ENCODE assay signal across 1 cellular context in genomic region chr4:105061136-105061696, GRCh38.
A peak's percentile ranks its signal among the peaks of the same experiment; 100 is the strongest.
TF ChIP-seq lines count a peak whose summit lies in the region.

No MANE protein-coding gene starts in this region.

TF ChIP-seq in K562, 482 proteins besides CTCF, POLR2A, EP300 and RAD21 (continued from another document and continues in another):
- TF ChIP-seq ETV6 (IDR thresholded peaks at IDR 0.05; ENCODE audit: borderline replicate concordance in 1 of 2, low read depth in 2 of 2, low read length in 1 of 2): no peak
- TF ChIP-seq ETV6 (CRISPR knock-in tag; IDR thresholded peaks at IDR 0.05; ENCODE audit: borderline replicate concordance): no peak
- TF ChIP-seq MIER1 (IDR thresholded peaks at IDR 0.05; ENCODE audit: low read depth): no peak
- no peak for TF ChIP-seq ZNF57 (CRISPR knock-in tag; IDR thresholded peaks at IDR 0.05)
- TF ChIP-seq ZNF764 (CRISPR knock-in tag; IDR thresholded peaks at IDR 0.05; ENCODE audit: low read depth): no peak
- no peak for TF ChIP-seq POU5F1 (IDR thresholded peaks at IDR 0.05; ENCODE audit: borderline replicate concordance, low read depth, low read length, partially characterized antibody)
- no peak for TF ChIP-seq CREB1 (IDR thresholded peaks at IDR 0.05)
- no peak for TF ChIP-seq CREB1 (CRISPR knock-in tag; IDR thresholded peaks at IDR 0.05)
- no peak for TF ChIP-seq CREB5 (CRISPR knock-in tag; IDR thresholded peaks at IDR 0.05)
- no peak for TF ChIP-seq MNT (conservative IDR thresholded peaks at IDR 0.05)
- TF ChIP-seq ZNF431 (CRISPR knock-in tag; IDR thresholded peaks at IDR 0.05): no peak
- TF ChIP-seq EZH2 (IDR thresholded peaks at IDR 0.05; ENCODE audit: borderline replicate concordance, low read depth, low read length): no peak
- TF ChIP-seq KLF10 (CRISPR knock-in tag; IDR thresholded peaks at IDR 0.05): no peak
- TF ChIP-seq COPS2 (conservative IDR thresholded peaks at IDR 0.05): no peak
- no peak for TF ChIP-seq MCM2 (IDR thresholded peaks at IDR 0.05; ENCODE audit: low read depth)
- TF ChIP-seq RBM17 (IDR thresholded peaks at IDR 0.05; ENCODE audit: borderline replicate concordance, low read depth, low read length): no peak
- peak; percentile 69 for TF ChIP-seq BACH1 (tag; IDR thresholded peaks at IDR 0.05)
- no peak for TF ChIP-seq BCOR (IDR thresholded peaks at IDR 0.05)
- TF ChIP-seq MEIS2 (IDR thresholded peaks at IDR 0.05; ENCODE audit: partially characterized antibody): peak; percentile 53
- 0 out of 2 replicates have a peak, but pooled peaks have one; percentile 25 for TF ChIP-seq HEY1 (CRISPR knock-in tag; IDR thresholded peaks at IDR 0.05; ENCODE audit: borderline replicate concordance)
- no peak for TF ChIP-seq KAT7 (CRISPR knock-in tag; IDR thresholded peaks at IDR 0.05; ENCODE audit: borderline replicate concordance)
- TF ChIP-seq HNRNPLL (IDR thresholded peaks at IDR 0.05; ENCODE audit: low read depth, low read length, poor library complexity, severe bottlenecking): no peak
- TF ChIP-seq ASH1L (IDR thresholded peaks at IDR 0.05; ENCODE audit: borderline replicate concordance, low read depth, partially characterized antibody): no peak
- no peak for TF ChIP-seq KAT2B (IDR thresholded peaks at IDR 0.05; ENCODE audit: low read depth, low read length)
- TF ChIP-seq REST (CRISPR knock-in tag; IDR thresholded peaks at IDR 0.05; ENCODE audit: low read depth): no peak
- TF ChIP-seq ILF3 (IDR thresholded peaks at IDR 0.05; ENCODE audit: borderline replicate concordance): no peak
- TF ChIP-seq MBD1 (CRISPR knock-in tag; IDR thresholded peaks at IDR 0.05): no peak
- TF ChIP-seq NCOA1 (IDR thresholded peaks at IDR 0.05; ENCODE audit: low read depth): no peak
- no peak for TF ChIP-seq NR4A1 (CRISPR knock-in tag; IDR thresholded peaks at IDR 0.05)
- TF ChIP-seq NR4A1 (tag; IDR thresholded peaks at IDR 0.05): no peak
- no peak for TF ChIP-seq POLR3G (IDR thresholded peaks at IDR 0.05; ENCODE audit: extremely low read depth, insufficient read length, insufficient replicate concordance)
- no peak for TF ChIP-seq ETV5 (CRISPR knock-in tag; IDR thresholded peaks at IDR 0.05; ENCODE audit: low read depth)
- no peak for TF ChIP-seq FOXK1 (CRISPR knock-in tag; IDR thresholded peaks at IDR 0.05; ENCODE audit: borderline replicate concordance)
- TF ChIP-seq ZNF668 (CRISPR knock-in tag; IDR thresholded peaks at IDR 0.05): no peak
- TF ChIP-seq SPI1 (IDR thresholded peaks at IDR 0.05; ENCODE audit: borderline replicate concordance, low read depth, low read length): peak; percentile 96
- TF ChIP-seq ZNF512 (tag; IDR thresholded peaks at IDR 0.05): no peak
- TF ChIP-seq IRF1 (CRISPR knock-in tag; IDR thresholded peaks at IDR 0.05; ENCODE audit: borderline replicate concordance): no peak
- TF ChIP-seq ARID1B (IDR thresholded peaks at IDR 0.05): peak; percentile 42
- TF ChIP-seq SNRNP70 (optimal IDR thresholded peaks at IDR 0.05; ENCODE audit: low read depth, low read length): no peak
- no peak for TF ChIP-seq GATA2 (CRISPR knock-in tag; IDR thresholded peaks at IDR 0.05)
- no peak for TF ChIP-seq SAFB (IDR thresholded peaks at IDR 0.05; ENCODE audit: borderline replicate concordance, low read depth, low read length)
- no peak for TF ChIP-seq DDX20 (tag; IDR thresholded peaks at IDR 0.05; ENCODE audit: low read depth)
- TF ChIP-seq NUFIP1 (IDR thresholded peaks at IDR 0.05; ENCODE audit: partially characterized antibody): no peak
- 0 out of 2 replicates have a peak, but pooled peaks have one; percentile 7 for TF ChIP-seq TAL1 (IDR thresholded peaks at IDR 0.05)
- no peak for TF ChIP-seq ZNF584 (CRISPR knock-in tag; IDR thresholded peaks at IDR 0.05; ENCODE audit: low read depth)
- TF ChIP-seq USF1 (CRISPR knock-in tag; IDR thresholded peaks at IDR 0.05): no peak
- TF ChIP-seq JUND (IDR thresholded peaks at IDR 0.05; ENCODE audit: borderline replicate concordance, low read depth, low read length): no peak
- peak; percentile 68; the same call in 1 of the 3 replicates for TF ChIP-seq JUND (tag; IDR thresholded peaks at IDR 0.05; ENCODE audit: borderline replicate concordance, low read depth, low read length)
- peak; percentile 66 for TF ChIP-seq SOX6 (IDR thresholded peaks at IDR 0.05)
- TF ChIP-seq MAFK (IDR thresholded peaks at IDR 0.05; ENCODE audit: low read length): no peak
- no peak for TF ChIP-seq PRDM10 (IDR thresholded peaks at IDR 0.05; ENCODE audit: partially characterized antibody)
- no peak for TF ChIP-seq MEF2A (IDR thresholded peaks at IDR 0.05; ENCODE audit: control insufficient read depth, low read depth, low read length)
- TF ChIP-seq PREB (CRISPR knock-in tag; IDR thresholded peaks at IDR 0.05): no peak
- TF ChIP-seq TBL1XR1 (IDR thresholded peaks at IDR 0.05; ENCODE audit: low read length in 2 of 2): no peak
- no peak for TF ChIP-seq RBM22 (IDR thresholded peaks at IDR 0.05; ENCODE audit: low read depth, low read length, poor library complexity, severe bottlenecking)
- TF ChIP-seq ARHGAP35 (IDR thresholded peaks at IDR 0.05; ENCODE audit: partially characterized antibody): no peak
- TF ChIP-seq KLF13 (tag; IDR thresholded peaks at IDR 0.05; ENCODE audit: borderline replicate concordance, low read depth): no peak
- TF ChIP-seq ZKSCAN8 (CRISPR knock-in tag; IDR thresholded peaks at IDR 0.05): no peak
